Comparison of ENCODE assay signal across 8 cellular contexts in genomic region chr10:78301891-78302738, GRCh38.
DNase-seq lines count a peak whose midpoint lies in the region; ATAC-seq and TF ChIP-seq lines count a peak whose summit lies in the region.

No MANE protein-coding gene starts in this region.

- intact Hi-C loops in esophagus muscularis mucosa (cut with DNase I), result loop anchor here (5.0 to 10.0 kb wide), 4 partner anchors 90 to 895 kb away; partner anchors contain the start of gene ZMIZ1

- peak overlapping the region; percentile 70 for H3K4me3 Mint-ChIP-seq in progenitor cell of endocrine pancreas (ENCODE audit: low read depth)

- H3K36me3 ChIP-seq in RWPE2 (ENCODE audit: low read depth) (no peaks in the 10 kb centered on the region), esophagus muscularis mucosa (no peaks in the 10 kb centered on the region)

- no peaks in the 10 kb centered on the region for H3K9me3 Mint-ChIP-seq in progenitor cell of endocrine pancreas (ENCODE audit: low read depth)

- H3K4me1 Mint-ChIP-seq in progenitor cell of endocrine pancreas (ENCODE audit: low read depth), result peaks cover 35% of the 10 kb centered on the region

- H3K36me3 Mint-ChIP-seq in progenitor cell of endocrine pancreas (ENCODE audit: insufficient read depth), result no peaks in the 10 kb centered on the region

- H3K27me3 ChIP-seq in RWPE2 (ENCODE audit: insufficient read depth, poor library complexity, severe bottlenecking) (peaks cover 11% of the 10 kb centered on the region), esophagus muscularis mucosa (no peaks in the 10 kb centered on the region)

- H3K27ac ChIP-seq in RWPE2 (ENCODE audit: poor library complexity, severe bottlenecking) (no peak overlapping the region), esophagus muscularis mucosa (replicated peaks in 1 of 4) (peak overlapping the region; percentile 88 to 92 (median 90))

- peaks cover 4% of the 10 kb centered on the region for H3K4me1 ChIP-seq in RWPE2 (ENCODE audit: insufficient read depth, poor library complexity, severe bottlenecking)
- H3K4me1 ChIP-seq in esophagus muscularis mucosa, result peaks cover 11 to 46% (median 27%) of the 10 kb centered on the region in 4 donors

- DNase-seq in NCI-H82 (lab: John Stamatoyannopoulos, UW), result peak; percentile 30
- no peak for DNase-seq in NCI-H82 treated with DMSO at 0.1 percent for 48 hours (lab: John Stamatoyannopoulos, UW; ENCODE audit: unreplicated experiment)
- DNase-seq in RWPE2 (ENCODE audit: low spot score), result no peak
- DNase-seq in esophagus muscularis mucosa (ENCODE audit: extremely low spot score), result peak; percentile 78
- DNase-seq in progenitor cell of endocrine pancreas (ENCODE audit: low spot score, unreplicated experiment), result no peak
- DNase-seq in NCI-H2029 (lab: John Stamatoyannopoulos, UW), result no peak

- TF ChIP-seq CTCF in RWPE2 (IDR thresholded peaks at IDR 0.05; ENCODE audit: poor library complexity, severe bottlenecking) (no peak), esophagus muscularis mucosa (IDR thresholded peaks at IDR 0.05) (peak in 1 of 3 experiments; percentile 23), progenitor cell of endocrine pancreas (IDR thresholded peaks at IDR 0.05; ENCODE audit: unreplicated experiment) (peak; percentile 38)

- H3K9me3 ChIP-seq in RWPE2 (ENCODE audit: severe bottlenecking) (no peaks in the 10 kb centered on the region), esophagus muscularis mucosa (no peaks in the 10 kb centered on the region)

- H3K4me3 ChIP-seq in RWPE2 (ENCODE audit: severe bottlenecking), result peak overlapping the region; percentile 44
- H3K4me3 ChIP-seq in esophagus muscularis mucosa, result peak overlapping the region; percentile 63 to 67 (median 66)

- H3K27me3 Mint-ChIP-seq in progenitor cell of endocrine pancreas, result no peaks in the 10 kb centered on the region

- no peak for ATAC-seq in RWPE2 (ENCODE audit: low read depth)
- ATAC-seq in HG02571 (IDR thresholded peaks at IDR 0.05; ENCODE audit: unreplicated experiment), result no peak
- ATAC-seq in HG02884 (IDR thresholded peaks at IDR 0.05; ENCODE audit: unreplicated experiment), result no peak

- 76% methylated on average over 11 of the region's 11 CpGs for WGBS in esophagus muscularis mucosa

- no peak for TF ChIP-seq EP300 in esophagus muscularis mucosa (IDR thresholded peaks at IDR 0.05)

- peak overlapping the region; percentile 97 for H3K27ac Mint-ChIP-seq in progenitor cell of endocrine pancreas

- TF ChIP-seq POLR2A in esophagus muscularis mucosa (IDR thresholded peaks at IDR 0.05; ENCODE audit: low read depth), result no peak

Comparison
In these comparisons a context has a peak if more than half of its experiments do, and no peak if none do; other contexts are left out.
1. DNase-seq: peak in NCI-H82 (single experiment) and esophagus muscularis mucosa (single experiment); none in NCI-H82 treated with DMSO at 0.1 percent for 48 hours (single experiment), RWPE2 (single experiment), progenitor cell of endocrine pancreas (single experiment) and NCI-H2029 (single experiment).